1 cellular context compared by ENCODE assay signal in the genomic region with DNA sequence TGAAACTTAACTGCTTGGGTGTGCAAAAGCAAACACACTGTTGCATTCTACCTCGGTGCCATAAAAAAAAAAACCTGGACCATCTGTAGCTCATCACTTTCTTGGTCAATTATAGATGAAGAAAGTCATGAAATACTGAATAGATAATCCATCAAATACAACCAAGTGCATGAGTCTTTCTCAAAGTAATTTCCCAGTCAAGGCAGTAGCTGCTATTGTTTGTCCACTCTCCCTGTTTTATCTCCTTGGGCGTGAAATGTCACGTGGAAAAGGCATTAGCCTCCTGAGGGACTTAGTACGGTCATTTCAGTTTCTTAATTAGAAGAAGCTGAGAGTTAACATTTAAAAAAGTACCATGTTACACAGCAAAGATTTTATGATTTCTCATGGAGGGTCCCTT.
TF ChIP-seq lines count a peak whose summit lies in the region.

No MANE protein-coding gene starts in this region.

TF ChIP-seq in GM12878, 131 proteins besides CTCF, POLR2A, EP300 and RAD21 (continued from another document):
- TF ChIP-seq SMAD1 (IDR thresholded peaks at IDR 0.05; ENCODE audit: low read depth, partially characterized antibody): no peak
- no peak for TF ChIP-seq ZNF384 (IDR thresholded peaks at IDR 0.05; ENCODE audit: borderline replicate concordance, low read depth, low read length)
- no peak for TF ChIP-seq SMAD5 (IDR thresholded peaks at IDR 0.05; ENCODE audit: low read depth)
TF ChIP-seq in GM12878: peak in this region for 0.
